In the genomic region with DNA sequence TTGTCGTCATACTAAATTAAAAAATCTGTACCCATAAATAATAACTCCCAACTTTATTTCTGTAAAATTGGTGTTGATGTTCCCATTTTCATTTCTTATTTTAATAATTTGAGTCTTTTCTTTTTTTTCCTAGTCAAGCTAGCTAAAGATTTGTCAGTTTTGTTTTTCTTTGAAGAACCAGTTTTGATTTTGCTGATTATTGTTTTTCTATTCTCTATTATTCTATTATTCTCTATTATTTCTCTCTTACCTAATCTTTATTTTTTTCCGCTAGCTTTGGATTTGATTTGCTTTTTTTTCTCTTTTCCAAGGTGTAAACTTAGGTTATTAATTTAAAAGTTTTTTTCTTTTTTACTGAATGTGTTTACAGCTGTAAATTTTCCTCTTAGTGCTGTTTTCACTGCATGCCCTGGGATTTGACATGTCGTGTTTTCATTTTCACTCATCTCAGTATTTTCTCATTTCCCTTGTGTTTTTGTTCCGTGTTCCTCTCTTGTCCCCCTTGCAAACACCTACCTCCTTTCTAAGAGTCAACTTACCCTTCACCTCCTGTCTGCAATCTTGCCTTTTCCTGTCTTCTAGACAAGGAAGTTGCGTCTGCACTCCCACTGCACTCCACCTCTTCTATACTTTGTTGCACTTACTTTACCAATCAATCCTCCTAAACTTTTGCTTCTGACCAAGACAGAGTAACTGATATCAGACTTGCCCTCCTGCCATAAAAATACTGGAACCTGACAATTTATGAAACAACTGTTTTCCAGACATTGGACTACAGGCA, we compare ENCODE assay signal across 22 cellular contexts. TPM values are rescaled to one million over a fixed set of nuclear protein-coding genes. Genes with fewer than 3 reads are reported as not detected.
DNase-seq lines count a peak whose midpoint lies in the region; ATAC-seq lines count a peak whose summit lies in the region.
"Had no signal": no experiment of that assay in that cellular context is flagged by ENCODE, and none has a peak within 500 bp of the region (broad histone marks: within the 10 kb centered on the region; RNA-seq: fewer than 3 reads in every experiment).

No MANE protein-coding gene starts in this region.

- POLR2A ChIA-PET in activated naive CD8-positive, alpha-beta T cell treated with anti-CD3 and anti-CD28 coated beads, Interleukin-2, amount 10 ng/mL, durations not matched to agents 7 days and 5 days (lab: Charles Lee), result no interaction called here

- no peaks in the 10 kb centered on the region for H3K9me3 ChIP-seq in SK-N-MC (ENCODE audit: low read depth, low read length)
- H3K9me3 ChIP-seq: A549, BLaER1, breast epithelium, heart left ventricle, left ventricle myocardium inferior, stomach, upper lobe of left lung had no signal

- H3K9me3 Mint-ChIP-seq in activated CD8-positive, alpha-beta memory T cell treated with anti-CD3 and anti-CD28 coated beads, Interleukin-2, amount 10 ng/mL, durations not matched to agents 7 days and 5 days (ENCODE audit: low read depth), result no peaks in the 10 kb centered on the region
- no peaks in the 10 kb centered on the region for H3K9me3 Mint-ChIP-seq in activated naive CD8-positive, alpha-beta T cell treated with anti-CD3 and anti-CD28 coated beads, Interleukin-2, amount 10 ng/mL, durations not matched to agents 7 days and 5 days
- no peaks in the 10 kb centered on the region for H3K9me3 Mint-ChIP-seq in stimulated activated effector memory CD8-positive, alpha-beta T cell treated with anti-CD3 and anti-CD28 coated beads, Interleukin-12 subunit alpha, Interleukin-12 subunit beta, amount 100 ng/mL, for 72 hours
- H3K9me3 Mint-ChIP-seq: immature natural killer cell had no signal

- ATAC-seq in activated CD8-positive, alpha-beta memory T cell treated with anti-CD3 and anti-CD28 coated beads, Interleukin-2, amount 10 ng/mL, durations not matched to agents 7 days and 5 days, result no peak
- ATAC-seq in activated naive CD8-positive, alpha-beta T cell treated with anti-CD3 and anti-CD28 coated beads, Interleukin-2, amount 10 ng/mL, durations not matched to agents 7 days and 5 days (ENCODE audit: low read depth), result no peak
- ATAC-seq in stimulated activated effector memory CD8-positive, alpha-beta T cell treated with anti-CD3 and anti-CD28 coated beads, Interleukin-12 subunit alpha, Interleukin-12 subunit beta, amount 100 ng/mL, for 72 hours, result no peak
- no peak for ATAC-seq in GM19351 (IDR thresholded peaks at IDR 0.05; ENCODE audit: unreplicated experiment)
- ATAC-seq: A549, heart left ventricle, HepG2 had no signal

- CTCF ChIA-PET in activated CD8-positive, alpha-beta memory T cell treated with anti-CD3 and anti-CD28 coated beads, Interleukin-2, amount 10 ng/mL, durations not matched to agents 7 days and 5 days (lab: Charles Lee), result interaction anchor here (1.0 to 6.7 kb wide), 4 partner anchors 171 to 213 kb away, joined by 3 to 70 read pairs (median 6); no protein-coding TSS in a partner anchor

- no peaks in the 10 kb centered on the region for H3K27me3 Mint-ChIP-seq in activated CD8-positive, alpha-beta memory T cell treated with anti-CD3 and anti-CD28 coated beads, Interleukin-2, amount 10 ng/mL, durations not matched to agents 7 days and 5 days
- no peaks in the 10 kb centered on the region for H3K27me3 Mint-ChIP-seq in activated naive CD8-positive, alpha-beta T cell treated with anti-CD3 and anti-CD28 coated beads, Interleukin-2, amount 10 ng/mL, durations not matched to agents 7 days and 5 days

- H3K4me3 Mint-ChIP-seq in activated CD8-positive, alpha-beta memory T cell treated with anti-CD3 and anti-CD28 coated beads, Interleukin-2, amount 10 ng/mL, durations not matched to agents 7 days and 5 days, result no peak overlapping the region
- H3K4me3 Mint-ChIP-seq in activated naive CD8-positive, alpha-beta T cell treated with anti-CD3 and anti-CD28 coated beads, Interleukin-2, amount 10 ng/mL, durations not matched to agents 7 days and 5 days, result no peak overlapping the region
- no peak overlapping the region for H3K4me3 Mint-ChIP-seq in stimulated activated effector memory CD8-positive, alpha-beta T cell treated with anti-CD3 and anti-CD28 coated beads, Interleukin-12 subunit alpha, Interleukin-12 subunit beta, amount 100 ng/mL, for 72 hours
- H3K4me3 Mint-ChIP-seq: immature natural killer cell had no signal

- H3K36me3 Mint-ChIP-seq in activated CD8-positive, alpha-beta memory T cell treated with anti-CD3 and anti-CD28 coated beads, Interleukin-2, amount 10 ng/mL, durations not matched to agents 7 days and 5 days, result peaks cover 29% of the 10 kb centered on the region
- H3K36me3 Mint-ChIP-seq in activated naive CD8-positive, alpha-beta T cell treated with anti-CD3 and anti-CD28 coated beads, Interleukin-2, amount 10 ng/mL, durations not matched to agents 7 days and 5 days, result peaks cover 18% of the 10 kb centered on the region
- peaks cover 100% of the 10 kb centered on the region for H3K36me3 Mint-ChIP-seq in stimulated activated effector memory CD8-positive, alpha-beta T cell treated with anti-CD3 and anti-CD28 coated beads, Interleukin-12 subunit alpha, Interleukin-12 subunit beta, amount 100 ng/mL, for 72 hours

- 0 out of 2 replicates have a peak overlapping the region, but pooled peaks have one; percentile 60 for H3K27ac ChIP-seq in SK-N-MC
- H3K27ac ChIP-seq: A549, BLaER1, breast epithelium, heart left ventricle, left ventricle myocardium inferior, stomach, upper lobe of left lung had no signal

- peaks cover 11% of the 10 kb centered on the region for H3K4me1 Mint-ChIP-seq in activated CD8-positive, alpha-beta memory T cell treated with anti-CD3 and anti-CD28 coated beads, Interleukin-2, amount 10 ng/mL, durations not matched to agents 7 days and 5 days
- H3K4me1 Mint-ChIP-seq in activated naive CD8-positive, alpha-beta T cell treated with anti-CD3 and anti-CD28 coated beads, Interleukin-2, amount 10 ng/mL, durations not matched to agents 7 days and 5 days, result peaks cover 10% of the 10 kb centered on the region
- peaks cover 6% of the 10 kb centered on the region for H3K4me1 Mint-ChIP-seq in stimulated activated effector memory CD8-positive, alpha-beta T cell treated with anti-CD3 and anti-CD28 coated beads, Interleukin-12 subunit alpha, Interleukin-12 subunit beta, amount 100 ng/mL, for 72 hours

- H3K4me3 ChIP-seq in SK-N-MC, result no peak overlapping the region
- H3K4me3 ChIP-seq: A549, BLaER1, breast epithelium, heart left ventricle, left ventricle myocardium inferior, stomach, upper lobe of left lung had no signal

- H3K36me3 ChIP-seq in SK-N-MC (ENCODE audit: insufficient read depth, low read length), result peaks cover 70% of the 10 kb centered on the region
- H3K36me3 ChIP-seq: breast epithelium had no signal

- no peak for DNase-seq in activated CD8-positive, alpha-beta memory T cell treated with anti-CD3 and anti-CD28 coated beads, Interleukin-2, amount 10 ng/mL, durations not matched to agents 7 days and 5 days
- no peak for DNase-seq in activated CD8-positive, alpha-beta memory T cell treated with anti-CD3 and anti-CD28 coated beads for 24 hours
- no peak for DNase-seq in SK-N-MC (ENCODE audit: low read depth, low spot score)
- no peak for DNase-seq in activated naive CD8-positive, alpha-beta T cell treated with anti-CD3 and anti-CD28 coated beads, Interleukin-2, amount 10 ng/mL, durations not matched to agents 7 days and 5 days
- DNase-seq in stimulated activated effector memory CD8-positive, alpha-beta T cell treated with anti-CD3 and anti-CD28 coated beads, Interleukin-12 subunit alpha, Interleukin-12 subunit beta, amount 100 ng/mL, for 72 hours (ENCODE audit: low spot score in 2 of 2), result no peak
- DNase-seq in mesenteric fat pad (ENCODE audit: low spot score), result no peak
- no peak for DNase-seq in stimulated activated CD4-positive, alpha-beta T cell treated with anti-CD3 and anti-CD28 coated beads, Interleukin-4, amount 100 ng/mL, for 4 hours
- DNase-seq: activated CD4-positive, alpha-beta T cell treated with anti-CD3 and anti-CD28 coated beads for 1 hour; cortex of kidney; heart left ventricle; immature natural killer cell; left ventricle myocardium inferior; NCI-H1436; NCI-H526; small intestine; stomach; upper lobe of left lung had no signal

- H3K27ac Mint-ChIP-seq in activated CD8-positive, alpha-beta memory T cell treated with anti-CD3 and anti-CD28 coated beads, Interleukin-2, amount 10 ng/mL, durations not matched to agents 7 days and 5 days, result peak overlapping the region; percentile 22
- peak overlapping the region; percentile 49 for H3K27ac Mint-ChIP-seq in activated naive CD8-positive, alpha-beta T cell treated with anti-CD3 and anti-CD28 coated beads, Interleukin-2, amount 10 ng/mL, durations not matched to agents 7 days and 5 days
- peak overlapping the region; percentile 7 for H3K27ac Mint-ChIP-seq in stimulated activated effector memory CD8-positive, alpha-beta T cell treated with anti-CD3 and anti-CD28 coated beads, Interleukin-12 subunit alpha, Interleukin-12 subunit beta, amount 100 ng/mL, for 72 hours

- H3K9ac ChIP-seq in SK-N-MC (ENCODE audit: insufficient read length), result no peak overlapping the region
- H3K9ac ChIP-seq: BLaER1 had no signal

RNA-seq across cellular contexts. Expression of a gene that starts 18.8 kb away (rescaled TPM):
- 100 to 1,000 TPM in 1 of 2 experiments, 10 to 100 TPM in 1; 98.2 to 106 TPM for total RNA-seq in activated CD8-positive, alpha-beta memory T cell treated with anti-CD3 and anti-CD28 coated beads, Interleukin-2, amount 10 ng/mL, durations not matched to agents 7 days and 5 days
- total RNA-seq in activated naive CD8-positive, alpha-beta T cell treated with anti-CD3 and anti-CD28 coated beads, Interleukin-2, amount 10 ng/mL, durations not matched to agents 7 days and 5 days, result 10 to 100 TPM; 90.6 to 97.2 TPM
- total RNA-seq in mesenteric fat pad, result 73.0 TPM

RNA-seq across cellular contexts. Expression of a gene that starts 19.2 kb away (rescaled TPM):
- total RNA-seq in activated CD8-positive, alpha-beta memory T cell treated with anti-CD3 and anti-CD28 coated beads, Interleukin-2, amount 10 ng/mL, durations not matched to agents 7 days and 5 days, result 10 to 100 TPM; 15.7 to 18.0 TPM
- total RNA-seq in activated naive CD8-positive, alpha-beta T cell treated with anti-CD3 and anti-CD28 coated beads, Interleukin-2, amount 10 ng/mL, durations not matched to agents 7 days and 5 days, result 10 to 100 TPM; 12.4 to 14.4 TPM
- total RNA-seq in mesenteric fat pad, result 8.2 TPM
